Comparison of ENCODE assay signal across 1 cellular context in genomic region chr5:141349917-141350619, GRCh38.
TF ChIP-seq lines count a peak whose summit lies in the region.

TSS of gene PCDHGB1 (plus strand) at chr5:141350099. CDS start at chr5:141350261, 162 bp downstream.

TF ChIP-seq in HepG2, 621 proteins besides CTCF, POLR2A, EP300 and RAD21 (continued from another document):
- peak; percentile 35; the same call in 1 of the 2 replicates for TF ChIP-seq ARID4A (CRISPR knock-in tag; IDR thresholded peaks at IDR 0.05; ENCODE audit: borderline replicate concordance)
- TF ChIP-seq SRF (IDR thresholded peaks at IDR 0.05; ENCODE audit: low read depth, low read length), result peak; percentile 36; the same call in 1 of the 2 replicates
- TF ChIP-seq ZNF7 (CRISPR knock-in tag; IDR thresholded peaks at IDR 0.05), result peak; percentile 78
- TF ChIP-seq SALL1 (CRISPR knock-in tag; IDR thresholded peaks at IDR 0.05), result peak; percentile 8; the same call in 1 of the 2 replicates
- peak; percentile 61; the same call in 1 of the 2 replicates for TF ChIP-seq GABPB1 (CRISPR knock-in tag; IDR thresholded peaks at IDR 0.05)
- no peak for TF ChIP-seq PHB2 (IDR thresholded peaks at IDR 0.05; ENCODE audit: partially characterized antibody)
- TF ChIP-seq HOXA5 (CRISPR knock-in tag; IDR thresholded peaks at IDR 0.05), result 0 out of 2 replicates have a peak, but pooled peaks have one; percentile 38
- TF ChIP-seq PHF21A (CRISPR knock-in tag; IDR thresholded peaks at IDR 0.05), result 0 out of 2 replicates have a peak, but pooled peaks have one; percentile 23
- no peak for TF ChIP-seq GABPA (IDR thresholded peaks at IDR 0.05; ENCODE audit: low read depth, low read length)
- TF ChIP-seq GABPA (CRISPR knock-in tag; IDR thresholded peaks at IDR 0.05; ENCODE audit: low read depth), result peak; percentile 74
- TF ChIP-seq FIP1L1 (IDR thresholded peaks at IDR 0.05; ENCODE audit: borderline replicate concordance, insufficient read depth, low read depth, low read length), result no peak
- peak; percentile 58 for TF ChIP-seq ZBTB38 (CRISPR knock-in tag; IDR thresholded peaks at IDR 0.05)
- no peak for TF ChIP-seq ZFX (CRISPR knock-in tag; IDR thresholded peaks at IDR 0.05; ENCODE audit: low read depth)
- peak; percentile 60; the same call in 1 of the 2 replicates for TF ChIP-seq ZMYM4 (CRISPR knock-in tag; IDR thresholded peaks at IDR 0.05)
- no peak for TF ChIP-seq ZFP82 (CRISPR knock-in tag; IDR thresholded peaks at IDR 0.05; ENCODE audit: borderline replicate concordance)
- no peak for TF ChIP-seq MZF1 (CRISPR knock-in tag; IDR thresholded peaks at IDR 0.05; ENCODE audit: borderline replicate concordance)
- TF ChIP-seq ETV5 (CRISPR knock-in tag; IDR thresholded peaks at IDR 0.05; ENCODE audit: borderline replicate concordance), result peak; percentile 54; the same call in 1 of the 2 replicates
- TF ChIP-seq RELA (CRISPR knock-in tag; IDR thresholded peaks at IDR 0.05), result no peak
- TF ChIP-seq KAT8 (CRISPR knock-in tag; IDR thresholded peaks at IDR 0.05), result peak; percentile 64; the same call in 1 of the 2 replicates
- no peak for TF ChIP-seq ZNF232 (CRISPR knock-in tag; IDR thresholded peaks at IDR 0.05; ENCODE audit: borderline replicate concordance)
- peak; percentile 71 for TF ChIP-seq ELF3 (CRISPR knock-in tag; IDR thresholded peaks at IDR 0.05)
- TF ChIP-seq POLR2G (IDR thresholded peaks at IDR 0.05; ENCODE audit: low read depth, low read length), result peak; percentile 56
- 0 out of 2 replicates have a peak, but pooled peaks have one; percentile 24 for TF ChIP-seq TBX2 (CRISPR knock-in tag; IDR thresholded peaks at IDR 0.05; ENCODE audit: borderline replicate concordance)
- TF ChIP-seq ZNF205 (CRISPR knock-in tag; IDR thresholded peaks at IDR 0.05), result 0 out of 2 replicates have a peak, but pooled peaks have one; percentile 35
- no peak for TF ChIP-seq MEIS1 (CRISPR knock-in tag; IDR thresholded peaks at IDR 0.05; ENCODE audit: borderline replicate concordance)
- peak; percentile 48; the same call in 1 of the 2 replicates for TF ChIP-seq ELF1 (CRISPR knock-in tag; IDR thresholded peaks at IDR 0.05)
- peak; percentile 47 for TF ChIP-seq SAP130 (CRISPR knock-in tag; IDR thresholded peaks at IDR 0.05; ENCODE audit: low read depth)
- TF ChIP-seq KMT2B (CRISPR knock-in tag; IDR thresholded peaks at IDR 0.05), result peak; percentile 67; the same call in 1 of the 2 replicates
- TF ChIP-seq ZNF772 (CRISPR knock-in tag; IDR thresholded peaks at IDR 0.05), result 0 out of 2 replicates have a peak, but pooled peaks have one; percentile 39
- TF ChIP-seq ZNF574 (CRISPR knock-in tag; IDR thresholded peaks at IDR 0.05), result peak; percentile 59
- 0 out of 2 replicates have a peak, but pooled peaks have one; percentile 23 for TF ChIP-seq ZNF788 (CRISPR knock-in tag; IDR thresholded peaks at IDR 0.05; ENCODE audit: borderline replicate concordance)
- no peak for TF ChIP-seq ARNT (IDR thresholded peaks at IDR 0.05)
- no peak for TF ChIP-seq CHD2 (IDR thresholded peaks at IDR 0.05; ENCODE audit: low read depth, low read length)
- TF ChIP-seq KDM2A (CRISPR knock-in tag; IDR thresholded peaks at IDR 0.05; ENCODE audit: borderline replicate concordance, low read depth), result peak; percentile 44; the same call in 1 of the 2 replicates
- TF ChIP-seq ZBTB43 (CRISPR knock-in tag; conservative IDR thresholded peaks at IDR 0.05), result no peak
- no peak for TF ChIP-seq ZNF263 (CRISPR knock-in tag; IDR thresholded peaks at IDR 0.05)
- peak; percentile 36; the same call in 1 of the 2 replicates for TF ChIP-seq ARID5B (CRISPR knock-in tag; IDR thresholded peaks at IDR 0.05)
